1 cellular context compared by ENCODE assay signal in the genomic region with DNA sequence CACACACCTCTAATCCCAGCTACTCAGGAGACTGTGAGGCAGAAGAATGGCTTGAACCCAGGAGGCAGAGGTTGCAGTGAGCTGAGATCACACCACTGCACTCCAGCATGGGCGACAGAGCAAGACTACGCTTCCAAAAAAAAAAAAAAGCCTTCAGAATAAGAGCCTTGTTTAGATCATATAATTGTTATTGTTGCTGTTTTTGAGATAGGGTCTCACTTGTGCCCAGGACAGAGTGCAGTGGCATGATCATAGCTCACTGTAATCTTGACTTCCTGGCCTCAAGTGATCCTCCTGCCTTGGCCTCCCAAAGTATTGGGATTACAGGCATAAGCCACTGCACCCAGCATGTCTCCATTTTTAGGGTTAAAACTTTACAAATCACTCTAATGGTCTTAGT.
TF ChIP-seq lines count a peak whose summit lies in the region.
"Not testable (repeated sequence)": the region's sequence is repeated elsewhere in the genome, so short reads cannot be mapped to it uniquely, and the experiment has no call there.

No MANE protein-coding gene starts in this region.

TF ChIP-seq in K562, 482 proteins besides CTCF, POLR2A, EP300 and RAD21:
- 0 out of 2 replicates have a peak, but pooled peaks have one; percentile 33 for TF ChIP-seq BCOR (IDR thresholded peaks at IDR 0.05)
- TF ChIP-seq MYNN (IDR thresholded peaks at IDR 0.05) = peak; percentile 61; the same call in 1 of the 2 replicates
- TF ChIP-seq MYNN (CRISPR knock-in tag; IDR thresholded peaks at IDR 0.05) = not testable (repeated sequence)
- peak; percentile 7 for TF ChIP-seq TAF1 (IDR thresholded peaks at IDR 0.05; ENCODE audit: control insufficient read depth, extremely low read depth, insufficient read depth, low read length, severe bottlenecking)
- 0 out of 2 replicates have a peak, but pooled peaks have one; percentile 11 for TF ChIP-seq ZNF589 (CRISPR knock-in tag; IDR thresholded peaks at IDR 0.05; ENCODE audit: low read depth)
- TF ChIP-seq, protein P1, sequence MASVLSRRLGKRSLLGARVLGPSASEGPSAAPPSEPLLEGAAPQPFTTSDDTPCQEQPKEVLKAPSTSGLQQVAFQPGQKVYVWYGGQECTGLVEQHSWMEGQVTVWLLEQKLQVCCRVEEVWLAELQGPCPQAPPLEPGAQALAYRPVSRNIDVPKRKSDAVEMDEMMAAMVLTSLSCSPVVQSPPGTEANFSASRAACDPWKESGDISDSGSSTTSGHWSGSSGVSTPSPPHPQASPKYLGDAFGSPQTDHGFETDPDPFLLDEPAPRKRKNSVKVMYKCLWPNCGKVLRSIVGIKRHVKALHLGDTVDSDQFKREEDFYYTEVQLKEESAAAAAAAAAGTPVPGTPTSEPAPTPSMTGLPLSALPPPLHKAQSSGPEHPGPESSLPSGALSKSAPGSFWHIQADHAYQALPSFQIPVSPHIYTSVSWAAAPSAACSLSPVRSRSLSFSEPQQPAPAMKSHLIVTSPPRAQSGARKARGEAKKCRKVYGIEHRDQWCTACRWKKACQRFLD (CRISPR knock-in tag; IDR thresholded peaks at IDR 0.05) = peak; percentile 66; the same call in 1 of the 2 replicates
